1 cellular context compared by ENCODE assay signal in the genomic region with DNA sequence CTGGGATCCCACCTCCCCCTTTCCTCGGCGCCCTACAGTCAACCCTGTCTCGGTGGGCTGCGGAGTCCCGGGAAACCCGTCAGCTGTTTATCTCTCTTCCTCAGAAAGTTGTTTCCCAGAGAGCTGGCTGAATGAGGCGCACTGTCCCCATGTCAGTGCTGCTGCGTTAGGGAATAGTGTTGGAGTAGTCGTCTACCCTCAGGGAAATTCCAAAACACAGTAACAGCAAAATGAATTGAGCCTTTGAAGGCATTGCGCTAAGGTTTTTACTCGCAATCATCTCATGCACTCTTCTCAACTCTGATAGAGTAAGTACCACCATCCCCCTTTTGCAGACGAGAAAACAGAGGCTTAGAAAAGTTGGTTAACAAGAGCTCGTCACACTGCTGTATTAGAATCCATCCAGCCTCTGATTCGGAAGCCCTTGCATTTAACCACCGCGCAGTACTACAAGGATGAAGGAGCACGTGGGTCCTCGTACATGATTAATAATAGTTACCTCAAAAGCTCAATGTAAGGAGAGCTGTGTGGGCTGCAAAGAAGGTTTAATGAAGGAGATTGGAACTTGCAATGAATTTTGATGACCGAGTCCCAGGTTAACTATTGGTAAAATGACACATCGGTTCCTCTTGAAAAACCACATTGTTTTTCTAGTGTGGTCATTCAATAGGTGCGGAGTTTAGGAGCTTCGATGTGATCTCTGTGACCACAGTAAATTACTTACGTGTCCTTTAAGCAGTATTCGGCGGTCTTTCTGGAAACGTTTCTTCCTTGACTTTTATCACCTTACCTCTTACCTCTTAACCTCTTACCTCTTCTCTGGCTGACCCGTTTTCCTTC.
TF ChIP-seq lines count a peak whose summit lies in the region.

No MANE protein-coding gene starts in this region.

TF ChIP-seq in GM23338, 12 proteins besides CTCF, POLR2A, EP300 and RAD21 (continued from another document):
- TF ChIP-seq, protein P1, sequence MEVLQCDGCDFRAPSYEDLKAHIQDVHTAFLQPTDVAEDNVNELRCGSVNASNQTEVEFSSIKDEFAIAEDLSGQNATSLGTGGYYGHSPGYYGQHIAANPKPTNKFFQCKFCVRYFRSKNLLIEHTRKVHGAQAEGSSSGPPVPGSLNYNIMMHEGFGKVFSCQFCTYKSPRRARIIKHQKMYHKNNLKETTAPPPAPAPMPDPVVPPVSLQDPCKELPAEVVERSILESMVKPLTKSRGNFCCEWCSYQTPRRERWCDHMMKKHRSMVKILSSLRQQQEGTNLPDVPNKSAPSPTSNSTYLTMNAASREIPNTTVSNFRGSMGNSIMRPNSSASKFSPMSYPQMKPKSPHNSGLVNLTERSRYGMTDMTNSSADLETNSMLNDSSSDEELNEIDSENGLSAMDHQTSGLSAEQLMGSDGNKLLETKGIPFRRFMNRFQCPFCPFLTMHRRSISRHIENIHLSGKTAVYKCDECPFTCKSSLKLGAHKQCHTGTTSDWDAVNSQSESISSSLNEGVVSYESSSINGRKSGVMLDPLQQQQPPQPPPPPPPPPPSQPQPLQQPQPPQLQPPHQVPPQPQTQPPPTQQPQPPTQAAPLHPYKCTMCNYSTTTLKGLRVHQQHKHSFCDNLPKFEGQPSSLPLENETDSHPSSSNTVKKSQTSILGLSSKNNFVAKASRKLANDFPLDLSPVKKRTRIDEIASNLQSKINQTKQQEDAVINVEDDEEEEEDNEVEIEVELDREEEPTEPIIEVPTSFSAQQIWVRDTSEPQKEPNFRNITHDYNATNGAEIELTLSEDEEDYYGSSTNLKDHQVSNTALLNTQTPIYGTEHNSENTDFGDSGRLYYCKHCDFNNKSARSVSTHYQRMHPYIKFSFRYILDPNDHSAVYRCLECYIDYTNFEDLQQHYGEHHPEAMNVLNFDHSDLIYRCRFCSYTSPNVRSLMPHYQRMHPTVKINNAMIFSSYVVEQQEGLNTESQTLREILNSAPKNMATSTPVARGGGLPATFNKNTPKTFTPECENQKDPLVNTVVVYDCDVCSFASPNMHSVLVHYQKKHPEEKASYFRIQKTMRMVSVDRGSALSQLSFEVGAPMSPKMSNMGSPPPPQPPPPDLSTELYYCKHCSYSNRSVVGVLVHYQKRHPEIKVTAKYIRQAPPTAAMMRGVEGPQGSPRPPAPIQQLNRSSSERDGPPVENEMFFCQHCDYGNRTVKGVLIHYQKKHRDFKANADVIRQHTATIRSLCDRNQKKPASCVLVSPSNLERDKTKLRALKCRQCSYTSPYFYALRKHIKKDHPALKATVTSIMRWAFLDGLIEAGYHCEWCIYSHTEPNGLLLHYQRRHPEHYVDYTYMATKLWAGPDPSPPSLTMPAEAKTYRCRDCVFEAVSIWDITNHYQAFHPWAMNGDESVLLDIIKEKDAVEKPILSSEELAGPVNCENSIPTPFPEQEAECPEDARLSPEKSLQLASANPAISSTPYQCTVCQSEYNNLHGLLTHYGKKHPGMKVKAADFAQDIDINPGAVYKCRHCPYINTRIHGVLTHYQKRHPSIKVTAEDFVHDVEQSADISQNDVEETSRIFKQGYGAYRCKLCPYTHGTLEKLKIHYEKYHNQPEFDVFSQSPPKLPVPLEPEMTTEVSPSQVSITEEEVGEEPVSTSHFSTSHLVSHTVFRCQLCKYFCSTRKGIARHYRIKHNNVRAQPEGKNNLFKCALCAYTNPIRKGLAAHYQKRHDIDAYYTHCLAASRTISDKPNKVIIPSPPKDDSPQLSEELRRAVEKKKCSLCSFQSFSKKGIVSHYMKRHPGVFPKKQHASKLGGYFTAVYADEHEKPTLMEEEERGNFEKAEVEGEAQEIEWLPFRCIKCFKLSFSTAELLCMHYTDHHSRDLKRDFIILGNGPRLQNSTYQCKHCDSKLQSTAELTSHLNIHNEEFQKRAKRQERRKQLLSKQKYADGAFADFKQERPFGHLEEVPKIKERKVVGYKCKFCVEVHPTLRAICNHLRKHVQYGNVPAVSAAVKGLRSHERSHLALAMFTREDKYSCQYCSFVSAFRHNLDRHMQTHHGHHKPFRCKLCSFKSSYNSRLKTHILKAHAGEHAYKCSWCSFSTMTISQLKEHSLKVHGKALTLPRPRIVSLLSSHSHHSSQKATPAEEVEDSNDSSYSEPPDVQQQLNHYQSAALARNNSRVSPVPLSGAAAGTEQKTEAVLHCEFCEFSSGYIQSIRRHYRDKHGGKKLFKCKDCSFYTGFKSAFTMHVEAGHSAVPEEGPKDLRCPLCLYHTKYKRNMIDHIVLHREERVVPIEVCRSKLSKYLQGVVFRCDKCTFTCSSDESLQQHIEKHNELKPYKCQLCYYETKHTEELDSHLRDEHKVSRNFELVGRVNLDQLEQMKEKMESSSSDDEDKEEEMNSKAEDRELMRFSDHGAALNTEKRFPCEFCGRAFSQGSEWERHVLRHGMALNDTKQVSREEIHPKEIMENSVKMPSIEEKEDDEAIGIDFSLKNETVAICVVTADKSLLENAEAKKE (CRISPR knock-in tag; IDR thresholded peaks at IDR 0.05) = no peak
- TF ChIP-seq, protein P2, sequence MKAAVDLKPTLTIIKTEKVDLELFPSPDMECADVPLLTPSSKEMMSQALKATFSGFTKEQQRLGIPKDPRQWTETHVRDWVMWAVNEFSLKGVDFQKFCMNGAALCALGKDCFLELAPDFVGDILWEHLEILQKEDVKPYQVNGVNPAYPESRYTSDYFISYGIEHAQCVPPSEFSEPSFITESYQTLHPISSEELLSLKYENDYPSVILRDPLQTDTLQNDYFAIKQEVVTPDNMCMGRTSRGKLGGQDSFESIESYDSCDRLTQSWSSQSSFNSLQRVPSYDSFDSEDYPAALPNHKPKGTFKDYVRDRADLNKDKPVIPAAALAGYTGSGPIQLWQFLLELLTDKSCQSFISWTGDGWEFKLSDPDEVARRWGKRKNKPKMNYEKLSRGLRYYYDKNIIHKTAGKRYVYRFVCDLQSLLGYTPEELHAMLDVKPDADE (IDR thresholded peaks at IDR 0.05) = no peak
